26 cellular contexts compared by ENCODE assay signal in genomic region chr1:85054664-85055063, GRCh38. TPM values are rescaled to one million over a fixed set of nuclear protein-coding genes. Genes with fewer than 3 reads are reported as not detected.
"Had no signal": no experiment of that assay in that cellular context is flagged by ENCODE, and none has a peak within 500 bp of the region (broad histone marks: within the 10 kb centered on the region; RNA-seq: fewer than 3 reads in every experiment).

No MANE protein-coding gene starts in this region.

- DNase-seq: islet precursor cell; left ventricle myocardium inferior; mesendoderm; naive B cell; natural killer cell; nephron progenitor cell; ovary; retina; right cardiac atrium; stimulated activated CD4-positive, alpha-beta T cell treated with anti-CD3 and anti-CD28 coated beads, Interleukin-12 subunit alpha, Interleukin-12 subunit beta, amount 100 ng/mL, for 4 hours; stimulated activated CD4-positive, alpha-beta T cell treated with anti-CD3 and anti-CD28 coated beads, Interleukin-15, amount 100 ng/mL, for 24 hours; stimulated activated CD4-positive, alpha-beta T cell treated with anti-CD3 and anti-CD28 coated beads, Interleukin-2, amount 100 ng/mL, for 24 hours; stimulated activated CD4-positive, alpha-beta T cell treated with anti-CD3 and anti-CD28 coated beads, Interleukin-4, amount 100 ng/mL, for 1 hour; stimulated activated naive B cell treated with anti-CD40 and anti-IgM and Interleukin-4, amounts not matched to agents 10 μg/mL and 1 μg/mL and 100 μg/mL, for 72 hours; stimulated activated naive CD8-positive, alpha-beta T cell treated with anti-CD3 and anti-CD28 coated beads, Interleukin-15, Interleukin-2, amounts not matched to agents 100 U/mL and 50 U/mL, for 24 hours; stomach; testis; thyroid gland; transverse colon; upper lobe of left lung had no signal

- H3K27ac Mint-ChIP-seq: mesothelial cell of epicardium; natural killer cell; nephron progenitor cell; progenitor cell of endocrine pancreas; stimulated activated naive B cell treated with anti-CD40 and anti-IgM and Interleukin-4, amounts not matched to agents 10 μg/mL and 1 μg/mL and 100 μg/mL, for 72 hours had no signal

- H3K27ac ChIP-seq: left ventricle myocardium inferior, ovary, skin epidermis, stomach, testis, thyroid gland, transverse colon, upper lobe of left lung, vagina had no signal

- H3K36me3 Mint-ChIP-seq: mesothelial cell of epicardium; naive B cell; natural killer cell; stimulated activated naive B cell treated with anti-CD40 and anti-IgM and Interleukin-4, amounts not matched to agents 10 μg/mL and 1 μg/mL and 100 μg/mL, for 72 hours had no signal

- H3K4me3 ChIP-seq: left ventricle myocardium inferior, lung, ovary, skin epidermis, stomach, testis, thyroid gland, transverse colon, upper lobe of left lung, vagina had no signal

- H3K9me3 Mint-ChIP-seq: mesothelial cell of epicardium; naive B cell; natural killer cell; nephron progenitor cell; stimulated activated naive B cell treated with anti-CD40 and anti-IgM and Interleukin-4, amounts not matched to agents 10 μg/mL and 1 μg/mL and 100 μg/mL, for 72 hours had no signal

- ATAC-seq: natural killer cell; right cardiac atrium; sciatic nerve; stimulated activated naive B cell treated with anti-CD40 and anti-IgM and Interleukin-4, amounts not matched to agents 10 μg/mL and 1 μg/mL and 100 μg/mL, for 72 hours; stimulated activated naive CD8-positive, alpha-beta T cell treated with anti-CD3 and anti-CD28 coated beads, Interleukin-15, Interleukin-2, amounts not matched to agents 100 U/mL and 50 U/mL, for 24 hours had no signal

- H3K27me3 ChIP-seq: ovary, testis, thyroid gland, upper lobe of left lung, vagina had no signal

- H3K9me3 ChIP-seq: left ventricle myocardium inferior, ovary, stomach, testis, thyroid gland, transverse colon, upper lobe of left lung, vagina had no signal

- H3K36me3 ChIP-seq: left ventricle myocardium inferior, ovary, stomach, thyroid gland, transverse colon, upper lobe of left lung, vagina had no signal

- H3K4me1 ChIP-seq: left ventricle myocardium inferior, stomach, testis, thyroid gland, transverse colon, upper lobe of left lung, vagina had no signal

- H3K4me3 Mint-ChIP-seq: mesothelial cell of epicardium; naive B cell; natural killer cell; nephron progenitor cell; stimulated activated naive B cell treated with anti-CD40 and anti-IgM and Interleukin-4, amounts not matched to agents 10 μg/mL and 1 μg/mL and 100 μg/mL, for 72 hours had no signal

RNA-seq across cellular contexts. Expression of gene MCOLN3, which starts 6.4 kb away (rescaled TPM):
- total RNA-seq: natural killer cell had no signal
